In the genomic region with DNA sequence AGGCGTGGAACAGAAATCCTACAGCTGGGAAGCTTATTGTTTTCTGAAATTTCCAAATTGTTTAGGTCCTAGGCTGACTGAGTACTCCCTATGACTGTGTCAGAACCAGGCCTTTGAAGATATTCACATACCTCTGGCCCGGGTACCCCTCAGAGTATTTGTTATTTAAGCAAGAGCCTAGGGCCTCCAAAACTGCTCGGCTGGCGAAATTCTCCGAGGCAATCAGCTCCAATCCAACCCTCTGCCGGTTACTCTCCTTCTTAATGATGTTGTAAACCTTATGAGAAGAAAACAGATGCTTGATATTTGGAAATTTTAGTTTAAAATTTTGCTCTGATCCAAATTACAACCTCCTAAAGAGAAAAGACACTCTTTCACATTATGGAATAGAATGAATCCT, we compare ENCODE assay signal across 42 cellular contexts. TPM values are rescaled to one million over a fixed set of nuclear protein-coding genes. Genes with fewer than 3 reads are reported as not detected.
"Had no signal": no experiment of that assay in that cellular context is flagged by ENCODE, and none has a peak within 500 bp of the region (broad histone marks: within the 10 kb centered on the region; RNA-seq: fewer than 3 reads in every experiment).

No MANE protein-coding gene starts in this region.

- DNase-seq: activated effector memory CD4-positive, alpha-beta T cell treated with anti-CD3 and anti-CD28 coated beads, Interleukin-2, amount 50 U/mL, for 16 hours; activated effector memory CD4-positive, alpha-beta T cell treated with Interleukin-2 at 50 U/mL for 16 hours; activated gamma-delta T cell; activated gamma-delta T cell treated with Interleukin-2 at 50 U/mL for 16 hours; activated naive CD4-positive, alpha-beta T cell; activated naive CD4-positive, alpha-beta T cell treated with anti-CD3 and anti-CD28 coated beads for 36 hours; activated naive CD4-positive, alpha-beta T cell treated with anti-CD3 and anti-CD28 coated beads, Interleukin-2, amount 10 ng/mL, durations not matched to agents 7 days and 5 days; activated naive CD4-positive, alpha-beta T cell treated with anti-CD3 and anti-CD28 coated beads, Interleukin-2, amount 50 U/mL, for 16 hours; activated naive CD4-positive, alpha-beta T cell treated with Interleukin-2 at 50 U/mL for 16 hours; activated naive CD8-positive, alpha-beta T cell treated with anti-CD3 and anti-CD28 coated beads for 36 hours; activated naive CD8-positive, alpha-beta T cell treated with anti-CD3 and anti-CD28 coated beads, Interleukin-2, amount 10 ng/mL, durations not matched to agents 7 days and 5 days; activated naive CD8-positive, alpha-beta T cell treated with anti-CD3 and anti-CD28 coated beads, Interleukin-2, amount 50 U/mL, for 24 hours; activated T-cell treated with anti-CD3 and anti-CD28 coated beads, Interleukin-2, amount 50 U/mL, for 4 hours; activated T-cell treated with anti-CD3 and anti-CD28 coated beads, Interleukin-2, amount 50 U/mL, for 48 hours; activated T-cell treated with anti-CD3 and anti-CD28 coated beads, Interleukin-2, amount 50 U/mL, for 72 hours; adrenal gland; amniotic stem cell; amygdala; anterior cingulate cortex; aorta; body of pancreas; brain microvascular endothelial cell; caudate nucleus; central memory CD4-positive, alpha-beta T cell; cerebellar nuclear complex had no signal

- H3K4me1 Mint-ChIP-seq: activated naive CD4-positive, alpha-beta T cell treated with anti-CD3 and anti-CD28 coated beads, Interleukin-2, amount 10 ng/mL, durations not matched to agents 7 days and 5 days; activated naive CD4-positive, alpha-beta T cell treated with anti-CD3 and anti-CD28 coated beads, Interleukin-2, amount 50 U/mL, for 24 hours; activated naive CD8-positive, alpha-beta T cell treated with anti-CD3 and anti-CD28 coated beads for 36 hours; activated naive CD8-positive, alpha-beta T cell treated with anti-CD3 and anti-CD28 coated beads, Interleukin-2, amount 10 ng/mL, durations not matched to agents 7 days and 5 days; activated naive CD8-positive, alpha-beta T cell treated with anti-CD3 and anti-CD28 coated beads, Interleukin-2, amount 50 U/mL, for 24 hours; activated T-helper 17 cell treated with anti-CD3 and anti-CD28 coated beads, Interleukin-2, amount 50 U/mL, for 72 hours; brain; central memory CD8-positive, alpha-beta T cell had no signal

- H3K36me3 Mint-ChIP-seq: activated naive CD4-positive, alpha-beta T cell treated with anti-CD3 and anti-CD28 coated beads, Interleukin-2, amount 50 U/mL, for 72 hours had no signal

- ATAC-seq: activated naive CD4-positive, alpha-beta T cell treated with anti-CD3 and anti-CD28 coated beads, Interleukin-2, amount 50 U/mL, for 72 hours; activated naive CD8-positive, alpha-beta T cell treated with anti-CD3 and anti-CD28 coated beads, Interleukin-2, amount 50 U/mL, for 24 hours; activated T-cell treated with anti-CD3 and anti-CD28 coated beads, Interleukin-2, amount 50 U/mL, for 4 hours; activated T-cell treated with anti-CD3 and anti-CD28 coated beads, Interleukin-2, amount 50 U/mL, for 72 hours; activated T-helper 17 cell treated with anti-CD3 and anti-CD28 coated beads, Interleukin-2, amount 50 U/mL, for 72 hours; body of pancreas had no signal

- H3K27ac Mint-ChIP-seq: activated naive CD4-positive, alpha-beta T cell treated with anti-CD3 and anti-CD28 coated beads for 36 hours; activated naive CD4-positive, alpha-beta T cell treated with anti-CD3 and anti-CD28 coated beads, Interleukin-2, amount 10 ng/mL, durations not matched to agents 7 days and 5 days; activated naive CD4-positive, alpha-beta T cell treated with anti-CD3 and anti-CD28 coated beads, Interleukin-2, amount 50 U/mL, for 24 hours; activated naive CD4-positive, alpha-beta T cell treated with anti-CD3 and anti-CD28 coated beads, Interleukin-2, amount 50 U/mL, for 72 hours; activated naive CD8-positive, alpha-beta T cell; activated naive CD8-positive, alpha-beta T cell treated with anti-CD3 and anti-CD28 coated beads for 36 hours; activated naive CD8-positive, alpha-beta T cell treated with anti-CD3 and anti-CD28 coated beads, Interleukin-2, amount 10 ng/mL, durations not matched to agents 7 days and 5 days; activated naive CD8-positive, alpha-beta T cell treated with anti-CD3 and anti-CD28 coated beads, Interleukin-2, amount 50 U/mL, for 24 hours; activated T-cell treated with anti-CD3 and anti-CD28 coated beads, Interleukin-2, amount 50 U/mL, for 72 hours; activated T-helper 1 cell treated with anti-CD3 and anti-CD28 coated beads, Interleukin-12 subunit alpha, Interleukin-12 subunit beta, Interleukin-2, Interleukin-4 antibody, amounts not matched to agents 30 ng/mL and 10 ng/mL and 1 ng/mL, durations not matched to agents 14 hours and 24 hours and 36 hours; activated T-helper 17 cell treated with anti-CD3 and anti-CD28 coated beads, Interleukin-2, amount 50 U/mL, for 72 hours; activated T-helper 2 cell treated with anti-CD3 and anti-CD28 coated beads, Interferon-gamma antibody, Interleukin-2, Interleukin-4, amounts not matched to agents 10 μg/mL and 5 μg/mL and 100 μg/mL, durations not matched to agents 14 hours and 24 hours and 36 hours had no signal

- H3K9me3 ChIP-seq: adrenal gland, ascending aorta, body of pancreas, breast epithelium had no signal

- H3K27me3 Mint-ChIP-seq: activated naive CD4-positive, alpha-beta T cell treated with anti-CD3 and anti-CD28 coated beads, Interleukin-2, amount 10 ng/mL, durations not matched to agents 7 days and 5 days; activated naive CD4-positive, alpha-beta T cell treated with anti-CD3 and anti-CD28 coated beads, Interleukin-2, amount 50 U/mL, for 24 hours; activated naive CD8-positive, alpha-beta T cell; activated naive CD8-positive, alpha-beta T cell treated with anti-CD3 and anti-CD28 coated beads for 36 hours; activated naive CD8-positive, alpha-beta T cell treated with anti-CD3 and anti-CD28 coated beads, Interleukin-2, amount 10 ng/mL, durations not matched to agents 7 days and 5 days; activated naive CD8-positive, alpha-beta T cell treated with anti-CD3 and anti-CD28 coated beads, Interleukin-2, amount 50 U/mL, for 24 hours; activated T-helper 17 cell treated with anti-CD3 and anti-CD28 coated beads, Interleukin-2, amount 50 U/mL, for 72 hours; brain; central memory CD8-positive, alpha-beta T cell had no signal

- H3K4me3 Mint-ChIP-seq: activated naive CD4-positive, alpha-beta T cell treated with anti-CD3 and anti-CD28 coated beads for 36 hours; activated naive CD4-positive, alpha-beta T cell treated with anti-CD3 and anti-CD28 coated beads, Interleukin-2, amount 10 ng/mL, durations not matched to agents 7 days and 5 days; activated naive CD4-positive, alpha-beta T cell treated with anti-CD3 and anti-CD28 coated beads, Interleukin-2, amount 50 U/mL, for 24 hours; activated naive CD8-positive, alpha-beta T cell; activated naive CD8-positive, alpha-beta T cell treated with anti-CD3 and anti-CD28 coated beads for 36 hours; activated naive CD8-positive, alpha-beta T cell treated with anti-CD3 and anti-CD28 coated beads, Interleukin-2, amount 10 ng/mL, durations not matched to agents 7 days and 5 days; activated naive CD8-positive, alpha-beta T cell treated with anti-CD3 and anti-CD28 coated beads, Interleukin-2, amount 50 U/mL, for 24 hours; activated T-cell treated with anti-CD3 and anti-CD28 coated beads, Interleukin-2, amount 50 U/mL, for 4 hours; activated T-cell treated with anti-CD3 and anti-CD28 coated beads, Interleukin-2, amount 50 U/mL, for 72 hours; activated T-helper 1 cell treated with anti-CD3 and anti-CD28 coated beads, Interleukin-12 subunit alpha, Interleukin-12 subunit beta, Interleukin-2, Interleukin-4 antibody, amounts not matched to agents 30 ng/mL and 10 ng/mL and 1 ng/mL, durations not matched to agents 14 hours and 24 hours and 36 hours; activated T-helper 17 cell treated with anti-CD3 and anti-CD28 coated beads, Interleukin-2, amount 50 U/mL, for 72 hours; brain; central memory CD8-positive, alpha-beta T cell had no signal

- H3K27ac ChIP-seq: adrenal gland, ascending aorta, body of pancreas, brain microvascular endothelial cell, breast epithelium, cardiac muscle cell had no signal

- FAIRE-seq: astrocyte, bronchial epithelial cell, colon had no signal

- H3K9me3 Mint-ChIP-seq: activated naive CD4-positive, alpha-beta T cell treated with anti-CD3 and anti-CD28 coated beads for 36 hours; activated naive CD4-positive, alpha-beta T cell treated with anti-CD3 and anti-CD28 coated beads, Interleukin-2, amount 10 ng/mL, durations not matched to agents 7 days and 5 days; activated naive CD4-positive, alpha-beta T cell treated with anti-CD3 and anti-CD28 coated beads, Interleukin-2, amount 50 U/mL, for 24 hours; activated naive CD4-positive, alpha-beta T cell treated with anti-CD3 and anti-CD28 coated beads, Interleukin-2, amount 50 U/mL, for 72 hours; activated naive CD8-positive, alpha-beta T cell treated with anti-CD3 and anti-CD28 coated beads for 36 hours; activated naive CD8-positive, alpha-beta T cell treated with anti-CD3 and anti-CD28 coated beads, Interleukin-2, amount 10 ng/mL, durations not matched to agents 7 days and 5 days; activated naive CD8-positive, alpha-beta T cell treated with anti-CD3 and anti-CD28 coated beads, Interleukin-2, amount 50 U/mL, for 24 hours; activated T-cell treated with anti-CD3 and anti-CD28 coated beads, Interleukin-2, amount 50 U/mL, for 4 hours; activated T-cell treated with anti-CD3 and anti-CD28 coated beads, Interleukin-2, amount 50 U/mL, for 72 hours; activated T-helper 1 cell treated with anti-CD3 and anti-CD28 coated beads, Interleukin-12 subunit alpha, Interleukin-12 subunit beta, Interleukin-2, Interleukin-4 antibody, amounts not matched to agents 30 ng/mL and 10 ng/mL and 1 ng/mL, durations not matched to agents 14 hours and 24 hours and 36 hours; activated T-helper 17 cell treated with anti-CD3 and anti-CD28 coated beads, Interleukin-2, amount 50 U/mL, for 72 hours; activated T-helper 2 cell treated with anti-CD3 and anti-CD28 coated beads, Interferon-gamma antibody, Interleukin-2, Interleukin-4, amounts not matched to agents 10 μg/mL and 5 μg/mL and 100 μg/mL, durations not matched to agents 14 hours and 24 hours and 36 hours; brain; central memory CD8-positive, alpha-beta T cell had no signal

- H3K27me3 ChIP-seq: adrenal gland, ascending aorta, body of pancreas, brain microvascular endothelial cell, breast epithelium, cardiac muscle cell had no signal

- H3K4me1 ChIP-seq: ascending aorta, body of pancreas, breast epithelium had no signal

- H3K4me3 ChIP-seq: adrenal gland, ascending aorta, body of pancreas, breast epithelium, cardiac muscle cell had no signal

- H3K36me3 ChIP-seq: adrenal gland, brain microvascular endothelial cell, breast epithelium had no signal

RNA-seq across cellular contexts. Expression of a gene that starts 24.0 kb away (rescaled TPM):
- total RNA-seq: activated naive CD4-positive, alpha-beta T cell treated with anti-CD3 and anti-CD28 coated beads for 36 hours; activated naive CD8-positive, alpha-beta T cell treated with anti-CD3 and anti-CD28 coated beads, Interleukin-2, amount 10 ng/mL, durations not matched to agents 7 days and 5 days; activated T-cell treated with anti-CD3 and anti-CD28 coated beads, Interleukin-2, amount 50 U/mL, for 72 hours; activated T-helper 1 cell treated with anti-CD3 and anti-CD28 coated beads, Interleukin-12 subunit alpha, Interleukin-12 subunit beta, Interleukin-2, Interleukin-4 antibody, amounts not matched to agents 30 ng/mL and 10 ng/mL and 1 ng/mL, durations not matched to agents 14 hours and 24 hours and 36 hours; activated T-helper 17 cell treated with anti-CD3 and anti-CD28 coated beads, Interleukin-2, amount 50 U/mL, for 72 hours; activated T-helper 2 cell treated with anti-CD3 and anti-CD28 coated beads, Interferon-gamma antibody, Interleukin-2, Interleukin-4, amounts not matched to agents 10 μg/mL and 5 μg/mL and 100 μg/mL, durations not matched to agents 14 hours and 24 hours and 36 hours; adrenal gland; aorta; ascending aorta; astrocyte; body of pancreas; cardiac muscle cell; cardiac septum; cerebellum; chondrocyte had no signal
- polyA plus RNA-seq: aorta, cardiac muscle cell had no signal
